In genomic region chr11:26021026-26021425, GRCh38 we compare ENCODE assay signal across 2 cellular contexts.
TF ChIP-seq lines count a peak whose summit lies in the region.

No MANE protein-coding gene starts in this region.

TF ChIP-seq in neural cell, 6 proteins besides CTCF, POLR2A, EP300 and RAD21 (continued from another document):
- TF ChIP-seq REST (IDR thresholded peaks at IDR 0.05; ENCODE audit: borderline replicate concordance) (no peak), TAF1 (IDR thresholded peaks at IDR 0.05; ENCODE audit: low read depth) (no peak), MXI1 (conservative IDR thresholded peaks at IDR 0.05; ENCODE audit: poor library complexity, severe bottlenecking) (no peak), SMC3 (conservative IDR thresholded peaks at IDR 0.05; ENCODE audit: poor library complexity) (no peak)

TF ChIP-seq in WTC11, 78 proteins besides CTCF, POLR2A, EP300 and RAD21 (continued from another document):
- no peak for TF ChIP-seq ELF4 (CRISPR knock-in tag; IDR thresholded peaks at IDR 0.05; ENCODE audit: low read depth)
- TF ChIP-seq SMAD4 (CRISPR knock-in tag; IDR thresholded peaks at IDR 0.05): no peak
